In the genomic region with DNA sequence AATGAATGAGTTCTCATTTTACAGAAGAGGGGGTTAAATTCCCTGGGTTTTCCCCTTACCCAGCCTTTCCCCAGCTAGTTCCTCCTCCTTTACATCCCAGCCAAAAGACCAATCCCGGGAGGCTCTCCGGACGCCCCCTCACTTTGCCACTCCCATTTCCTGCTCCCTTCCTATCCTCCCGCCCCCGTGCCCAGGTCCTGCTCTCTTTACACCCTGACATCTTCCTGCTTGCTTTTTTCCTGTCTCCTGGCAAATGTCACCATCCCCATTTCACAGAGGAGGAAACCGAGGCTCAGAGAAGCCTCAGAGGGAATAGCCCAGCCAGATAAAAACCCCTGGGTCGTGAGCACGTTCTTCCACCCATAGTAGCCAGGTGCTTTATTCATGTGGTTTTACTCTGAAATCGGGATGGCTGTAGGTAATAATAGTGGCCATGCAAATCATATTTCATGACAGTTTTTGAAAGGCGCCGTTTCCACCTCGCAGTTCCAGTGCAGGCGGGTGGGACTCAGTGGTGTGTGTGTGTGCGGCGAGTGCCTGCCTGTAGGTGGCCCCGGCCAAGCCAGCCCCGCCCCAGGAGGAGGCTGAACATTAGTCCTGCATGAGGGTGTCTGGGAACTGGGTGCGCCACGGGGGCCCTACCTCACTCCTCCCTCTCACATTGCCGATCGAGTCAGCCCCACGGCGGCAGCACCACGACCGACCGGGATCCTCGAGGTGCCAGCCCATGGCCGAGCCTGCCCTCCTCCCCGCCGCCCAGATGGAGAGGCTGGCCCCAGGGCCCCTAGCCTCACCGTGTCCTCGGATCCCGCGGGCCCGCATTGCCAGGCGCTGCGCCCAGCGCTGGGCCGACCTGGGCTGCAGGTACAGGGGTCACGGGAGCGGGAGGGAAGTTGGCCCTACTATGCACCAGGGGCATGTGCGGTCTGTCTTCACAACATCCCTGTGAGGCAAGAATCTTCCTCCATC, we compare ENCODE assay signal across 8 cellular contexts. TPM values are rescaled to one million over a fixed set of nuclear protein-coding genes. Genes with fewer than 3 reads are reported as not detected.
DNase-seq lines count a peak whose midpoint lies in the region; ATAC-seq, FAIRE-seq and TF ChIP-seq lines count a peak whose summit lies in the region.

A gene (plus strand): TSS at position 594 of the 969 bp plus-strand sequence.

- no peaks in the 10 kb centered on the region for H3K36me3 Mint-ChIP-seq in memory B cell

- ATAC-seq in GM12878 (peak; percentile 78), memory B cell (ENCODE audit: low read depth) (peak; percentile 77), HG02938 (IDR thresholded peaks at IDR 0.05; ENCODE audit: unreplicated experiment) (no peak), HG03442 (IDR thresholded peaks at IDR 0.05; ENCODE audit: unreplicated experiment) (no peak), omental fat pad (ENCODE audit: low FRiP score) (no peak), GM19035 (IDR thresholded peaks at IDR 0.05; ENCODE audit: unreplicated experiment) (no peak)

- BruUV-seq in GM12878 (replicated peaks; lab: Mats Ljungman, UMichigan) = no TSS peak

- POLR2A ChIA-PET in GM12878 (lab: Charles Lee) = no interaction called here

- TF ChIP-seq EP300 in GM12878 (IDR thresholded peaks at IDR 0.05; ENCODE audit: borderline replicate concordance in 1 of 2, control insufficient read depth in 1 of 2, low read depth in 2 of 2, low read length in 2 of 2) = no peak

- DNase-seq in HuH-7 (ENCODE audit: low spot score) (peak; percentile 61), GM12878 (ENCODE audit: low read depth, low spot score) (no peak), memory B cell (ENCODE audit: low spot score in 2 of 2) (no peak), omental fat pad (ENCODE audit: low spot score) (no peak)

- no peaks in the 10 kb centered on the region for H3K9me3 ChIP-seq in GM12878 (replicated peaks; ENCODE audit: control insufficient read depth, insufficient read depth, low read length)

- WGBS in GM12878 (ENCODE audit: insufficient coverage, insufficient replicate concordance, low lambda C conversion rate, missing lambda C conversion rate) = 4% methylated on average over 42 of the region's 42 CpGs

- peak; percentile 26 for TF ChIP-seq CTCF in GM12873 (IDR thresholded peaks at IDR 0.05; ENCODE audit: insufficient read depth, low read depth, low read length, missing control alignments)
- no peak for TF ChIP-seq CTCF in GM12878 (IDR thresholded peaks at IDR 0.05 in 2 of 3, conservative IDR thresholded peaks at IDR 0.05 in 1 of 3; ENCODE audit: control insufficient read depth in 2 of 3, extremely low read depth in 1 of 3, insufficient read depth in 1 of 3, low read depth in 3 of 3, low read length in 3 of 3)
- TF ChIP-seq CTCF in omental fat pad (IDR thresholded peaks at IDR 0.05) = no peak

- no peak for TF ChIP-seq POLR2A in GM12878 (IDR thresholded peaks at IDR 0.05; ENCODE audit: low read depth, low read length)

- no peaks in the 10 kb centered on the region for H3K4me1 ChIP-seq in GM12878 (ENCODE audit: control insufficient read depth, insufficient read depth, low read length)

- H2AFZ ChIP-seq in GM12878 (ENCODE audit: control insufficient read depth, low read depth, low read length) = no peak within 1 kb of the TSS

- no peak within 1 kb of the TSS for H3K9ac ChIP-seq in GM12878 (ENCODE audit: control insufficient read depth, insufficient read depth, low read length)

- no peaks in the 10 kb centered on the region for H3K9me3 Mint-ChIP-seq in memory B cell

- H3K4me2 ChIP-seq in GM12878 (ENCODE audit: control insufficient read depth, insufficient read depth) = 0 out of 2 replicates have a peak within 1 kb of the TSS, but pooled peaks have one; percentile 7

- no peak within 1 kb of the TSS for H3K27ac ChIP-seq in GM12878 (ENCODE audit: control insufficient read depth, insufficient read depth)

- peaks cover 4 to 9% of the 10 kb centered on the region in 2 experiments for H3K27me3 ChIP-seq in GM12878 (replicated peaks in 1 of 2; ENCODE audit: control insufficient read depth in 2 of 2, insufficient read depth in 2 of 2, low read length in 1 of 2)

- no peaks in the 10 kb centered on the region for H4K20me1 ChIP-seq in GM12878 (ENCODE audit: control insufficient read depth, insufficient read depth)

- no peak within 1 kb of the TSS for H3K27ac Mint-ChIP-seq in memory B cell

- H3K79me2 ChIP-seq in GM12878 (ENCODE audit: control insufficient read depth, insufficient read depth, low read length) = no peaks in the 10 kb centered on the region

- peaks cover 4% of the 10 kb centered on the region for H3K4me1 Mint-ChIP-seq in memory B cell

- CTCF ChIA-PET in GM12878 (lab: Yijun Ruan, JAX) = no interaction called here

- peak within 1 kb of the TSS; percentile 43 for H3K4me3 Mint-ChIP-seq in memory B cell

- intact Hi-C loops in GM12878 (cut with micrococcal nuclease; ENCODE audit: unreplicated experiment) = no loop called here

- H3K27me3 Mint-ChIP-seq in memory B cell = peaks cover 32% of the 10 kb centered on the region

- RAD21 ChIA-PET in GM12878 (lab: Charles Lee; ENCODE audit: unreplicated experiment) = no interaction called here

- SMC1A ChIA-PET in GM12878 (lab: Charles Lee; ENCODE audit: uncharacterized antibody, unreplicated experiment) = no interaction called here

- H3K36me3 ChIP-seq in GM12878 (ENCODE audit: control insufficient read depth in 2 of 2, insufficient read depth in 2 of 2, low read length in 1 of 2) = no peaks in the 10 kb centered on the region

- H3K4me3 ChIP-seq in GM12878 = no peak within 1 kb of the TSS

- TF ChIP-seq RAD21 in GM12878 (IDR thresholded peaks at IDR 0.05; ENCODE audit: insufficient read depth, low read depth, low read length) = no peak

- no peak for FAIRE-seq in GM12878 (lab: Jason Lieb, UNC)

- in situ Hi-C loops in GM12878 (cut with MboI) = no loop called here

TF ChIP-seq in GM12878, 131 proteins besides CTCF, POLR2A, EP300 and RAD21:
- TF ChIP-seq DPF2 (IDR thresholded peaks at IDR 0.05) (0 out of 2 replicates have a peak, but pooled peaks have one; percentile 27), ZZZ3 (IDR thresholded peaks at IDR 0.05; ENCODE audit: control insufficient read depth, insufficient read length, low read depth) (no peak), STAT1 (conservative IDR thresholded peaks at IDR 0.05) (no peak)
- TF ChIP-seq, protein P1, sequence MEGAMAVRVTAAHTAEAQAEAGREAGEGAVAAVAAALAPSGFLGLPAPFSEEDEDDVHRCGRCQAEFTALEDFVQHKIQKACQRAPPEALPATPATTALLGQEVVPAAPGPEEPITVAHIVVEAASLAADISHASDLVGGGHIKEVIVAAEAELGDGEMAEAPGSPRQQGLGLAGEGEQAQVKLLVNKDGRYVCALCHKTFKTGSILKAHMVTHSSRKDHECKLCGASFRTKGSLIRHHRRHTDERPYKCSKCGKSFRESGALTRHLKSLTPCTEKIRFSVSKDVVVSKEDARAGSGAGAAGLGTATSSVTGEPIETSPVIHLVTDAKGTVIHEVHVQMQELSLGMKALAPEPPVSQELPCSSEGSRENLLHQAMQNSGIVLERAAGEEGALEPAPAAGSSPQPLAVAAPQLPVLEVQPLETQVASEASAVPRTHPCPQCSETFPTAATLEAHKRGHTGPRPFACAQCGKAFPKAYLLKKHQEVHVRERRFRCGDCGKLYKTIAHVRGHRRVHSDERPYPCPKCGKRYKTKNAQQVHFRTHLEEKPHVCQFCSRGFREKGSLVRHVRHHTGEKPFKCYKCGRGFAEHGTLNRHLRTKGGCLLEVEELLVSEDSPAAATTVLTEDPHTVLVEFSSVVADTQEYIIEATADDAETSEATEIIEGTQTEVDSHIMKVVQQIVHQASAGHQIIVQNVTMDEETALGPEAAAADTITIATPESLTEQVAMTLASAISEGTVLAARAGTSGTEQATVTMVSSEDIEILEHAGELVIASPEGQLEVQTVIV (IDR thresholded peaks at IDR 0.05; ENCODE audit: borderline replicate concordance, partially characterized antibody) = no peak

RNA-seq across cellular contexts. Expression of the gene that starts here (rescaled TPM):
- not detected in 2 replicates for total RNA-seq in GM12878 (2013; cell fraction: nucleolus; rRNA removed)
- 0.06 TPM in 1 of 2 replicates, not detected in the other for total RNA-seq in GM12878 (2014; rRNA removed)
- total RNA-seq in GM12878 (2014; rRNA removed; fragmentation: Illumina TruSeq; extraction: Trizol) = not detected in 2 replicates
- total RNA-seq in GM12878 (2021) = not detected in 2 replicates
- polyA plus RNA-seq in GM12878 (2011; ENCODE audit: low read depth) = not detected
- 0.07 and 0.19 TPM in 2 replicates for polyA plus RNA-seq in GM12878 (2011; rRNA removed)
- polyA plus RNA-seq in GM12878 (2011; cell fraction: cytosol; rRNA removed) = 0.07 TPM in 1 of 2 replicates, not detected in the other
- 0.13 TPM in 1 of 2 replicates, not detected in the other for polyA plus RNA-seq in GM12878 (2011; cell fraction: nucleus; rRNA removed)
- not detected in 2 replicates for polyA plus RNA-seq in GM12878 (2012)
- polyA plus RNA-seq in GM12878 (2014; fragmentation: Illumina TruSeq; extraction: Trizol) = not detected in 2 replicates
- not detected for polyA plus RNA-seq in GM12878 (2014; fragmentation: Nextera tagmentation; extraction: Ambion mirVana)
- not detected in 2 replicates for polyA plus RNA-seq in GM12878 (2014; rRNA removed)
- not detected for polyA plus RNA-seq in GM12878 (2016; fragmentation: Nextera tagmentation; extraction: Ambion mirVana)
- polyA minus RNA-seq in GM12878 (2011; rRNA and poly(A)+ RNA removed) = not detected in 2 replicates
- not detected in 2 replicates for polyA minus RNA-seq in GM12878 (2011; cell fraction: cytosol; rRNA and poly(A)+ RNA removed)
- polyA minus RNA-seq in GM12878 (2011; cell fraction: nucleus; rRNA and poly(A)+ RNA removed) = not detected in 2 replicates
- not detected for total RNA-seq in omental fat pad

Comparison
In these comparisons a context has a peak if more than half of its experiments do, and no peak if none do; other contexts are left out.
1. Peak in ATAC-seq and H3K4me2 ChIP-seq in GM12878; RNA of the gene not detected or under 1 TPM.